21 cellular contexts compared by ENCODE assay signal in genomic region chr4:89617256-89617655, GRCh38.
A peak's percentile ranks its signal among the peaks of the same experiment; 100 is the strongest.
DNase-seq lines count a peak whose midpoint lies in the region; ATAC-seq lines count a peak whose summit lies in the region.
"Had no signal": no experiment of that assay in that cellular context is flagged by ENCODE, and none has a peak within 500 bp of the region (broad histone marks: within the 10 kb centered on the region; RNA-seq: fewer than 3 reads in every experiment).

No MANE protein-coding gene starts in this region.

- CTCF ChIA-PET in activated CD8-positive, alpha-beta memory T cell treated with anti-CD3 and anti-CD28 coated beads, Interleukin-2, amount 10 ng/mL, durations not matched to agents 7 days and 5 days (lab: Charles Lee), result no interaction called here

- peaks cover 10% of the 10 kb centered on the region for H3K27me3 Mint-ChIP-seq in activated CD8-positive, alpha-beta memory T cell treated with anti-CD3 and anti-CD28 coated beads, Interleukin-2, amount 10 ng/mL, durations not matched to agents 7 days and 5 days
- H3K27me3 Mint-ChIP-seq: T-helper 17 cell had no signal

- DNase-seq in ACHN (peak; percentile 64), NCI-H446 treated with DMSO at 0.1 percent for 48 hours (lab: John Stamatoyannopoulos, UW) (peak; percentile 8), glomerular visceral epithelial cell (ENCODE audit: extremely low spot score) (peak; percentile 69), NCI-H1694 (lab: John Stamatoyannopoulos, UW) (no peak), 8988T (no peak)
- DNase-seq in activated CD8-positive, alpha-beta memory T cell treated with anti-CD3 and anti-CD28 coated beads, Interleukin-2, amount 10 ng/mL, durations not matched to agents 7 days and 5 days, result no peak
- DNase-seq: activated T-cell treated with anti-CD3 and anti-CD28 coated beads, Interleukin-2, amount 50 U/mL, for 4 hours; caudate nucleus; COR-L47; dorsolateral prefrontal cortex; gastrocnemius medialis; mammary epithelial cell; NCI-H345; sigmoid colon; SK-N-SH; stimulated activated naive CD4-positive, alpha-beta T cell treated with Interleukin-2 at 50 U/mL for 16 hours; T-helper 17 cell; testis had no signal

- no peak overlapping the region for H3K27ac Mint-ChIP-seq in activated CD8-positive, alpha-beta memory T cell treated with anti-CD3 and anti-CD28 coated beads, Interleukin-2, amount 10 ng/mL, durations not matched to agents 7 days and 5 days

- peak; percentile 46 for ATAC-seq in GM19438 (IDR thresholded peaks at IDR 0.05; ENCODE audit: low read depth, unreplicated experiment)
- ATAC-seq in HG03439 (IDR thresholded peaks at IDR 0.05; ENCODE audit: unreplicated experiment), result no peak
- ATAC-seq in activated CD8-positive, alpha-beta memory T cell treated with anti-CD3 and anti-CD28 coated beads, Interleukin-2, amount 10 ng/mL, durations not matched to agents 7 days and 5 days, result no peak
- ATAC-seq: activated T-cell treated with anti-CD3 and anti-CD28 coated beads, Interleukin-2, amount 50 U/mL, for 4 hours; gastrocnemius medialis; GM12878; T-helper 17 cell had no signal

- in situ Hi-C loops in ACHN (cut with HindIII; ENCODE audit: low pct_ligation_motif_present, low pct_unique_long_range_greater_than_20kb, low sequenced_read_pairs), result no loop called here

- peaks cover 24% of the 10 kb centered on the region for H3K4me1 Mint-ChIP-seq in activated CD8-positive, alpha-beta memory T cell treated with anti-CD3 and anti-CD28 coated beads, Interleukin-2, amount 10 ng/mL, durations not matched to agents 7 days and 5 days

- H3K36me3 Mint-ChIP-seq in activated CD8-positive, alpha-beta memory T cell treated with anti-CD3 and anti-CD28 coated beads, Interleukin-2, amount 10 ng/mL, durations not matched to agents 7 days and 5 days, result no peaks in the 10 kb centered on the region

- H3K4me3 Mint-ChIP-seq in activated CD8-positive, alpha-beta memory T cell treated with anti-CD3 and anti-CD28 coated beads, Interleukin-2, amount 10 ng/mL, durations not matched to agents 7 days and 5 days, result no peak overlapping the region
- H3K4me3 Mint-ChIP-seq: activated T-cell treated with anti-CD3 and anti-CD28 coated beads, Interleukin-2, amount 50 U/mL, for 4 hours; T-helper 17 cell had no signal

- peaks cover 2% of the 10 kb centered on the region for H3K9me3 Mint-ChIP-seq in activated CD8-positive, alpha-beta memory T cell treated with anti-CD3 and anti-CD28 coated beads, Interleukin-2, amount 10 ng/mL, durations not matched to agents 7 days and 5 days (ENCODE audit: low read depth)
- H3K9me3 Mint-ChIP-seq: activated T-cell treated with anti-CD3 and anti-CD28 coated beads, Interleukin-2, amount 50 U/mL, for 4 hours had no signal

Comparison
In these comparisons a context has a peak if more than half of its experiments do, and no peak if none do; other contexts are left out.
1. DNase-seq: peak in ACHN (single experiment), NCI-H446 treated with DMSO at 0.1 percent for 48 hours (single experiment) and glomerular visceral epithelial cell (single experiment); none in NCI-H1694 (single experiment), activated CD8-positive, alpha-beta memory T cell treated with anti-CD3 and anti-CD28 coated beads, Interleukin-2, amount 10 ng/mL, durations not matched to agents 7 days and 5 days (single experiment) and 8988T (single experiment).